ENCODE assay signal across 16 cellular contexts in the genomic region with DNA sequence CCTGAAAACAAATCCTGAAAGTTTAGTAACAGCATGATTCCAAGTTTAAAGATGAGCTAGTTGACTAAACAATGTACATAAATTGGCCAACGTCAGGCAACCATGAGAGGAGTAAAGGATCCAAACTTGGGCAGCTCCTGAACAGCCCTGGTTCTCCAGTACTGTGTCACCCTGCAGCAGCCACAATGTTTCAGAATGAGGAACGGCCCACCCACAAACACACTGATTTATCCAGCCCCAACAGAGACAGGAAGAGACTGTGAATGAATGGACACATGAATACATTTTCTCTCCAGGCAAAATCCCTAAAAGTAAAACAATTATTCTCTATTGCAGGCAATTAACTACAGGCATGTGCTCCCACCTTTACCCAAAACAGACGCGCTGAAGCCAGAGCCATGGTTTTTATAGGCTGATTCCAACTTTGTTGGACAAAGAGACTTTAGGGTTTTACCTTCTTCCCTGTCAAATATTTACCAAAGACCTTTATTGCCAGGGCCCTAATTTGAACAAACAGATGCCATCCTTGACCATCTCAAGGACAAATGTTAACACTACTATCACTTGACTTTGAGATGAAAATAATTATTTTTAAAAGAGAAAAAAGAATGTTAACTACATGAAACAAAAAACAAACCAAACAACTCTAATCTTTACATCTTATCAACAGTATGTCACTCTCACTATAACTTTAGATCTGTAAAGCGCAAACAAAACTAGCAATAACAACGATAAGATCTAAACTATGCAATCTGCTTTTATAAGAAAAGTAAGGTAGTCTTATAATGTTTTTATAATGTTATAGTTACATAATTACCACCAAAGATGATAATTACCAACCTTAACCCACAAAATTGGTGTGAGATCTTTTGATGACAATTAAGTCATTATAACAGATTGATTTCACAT. TPM values are rescaled to one million over a fixed set of nuclear protein-coding genes. Genes with fewer than 3 reads are reported as not detected.
DNase-seq lines count a peak whose midpoint lies in the region; ATAC-seq and TF ChIP-seq lines count a peak whose summit lies in the region.
"Had no signal": no experiment of that assay in that cellular context is flagged by ENCODE, and none has a peak within 500 bp of the region (broad histone marks: within the 10 kb centered on the region; RNA-seq: fewer than 3 reads in every experiment).

No MANE protein-coding gene starts in this region.

- H3K27me3 ChIP-seq in breast epithelium = no peaks in the 10 kb centered on the region
- H3K27me3 ChIP-seq: upper lobe of right lung had no signal

- DNase-seq in Daoy (ENCODE audit: low read depth) (peak; percentile 66), NCI-H748 (lab: John Stamatoyannopoulos, UW; ENCODE audit: unreplicated experiment) (peak; percentile 95), dermis blood vessel endothelial cell (peak; percentile 55), osteocyte (ENCODE audit: extremely low spot score, unreplicated experiment) (no peak), breast epithelium (ENCODE audit: low spot score in 2 of 2) (no peak), SHP77 treated with DMSO at 0.1 percent for 48 hours (lab: John Stamatoyannopoulos, UW) (no peak)
- no peak for DNase-seq in T-helper 2 cell treated with Interferon-gamma antibody and Interleukin-4, amounts not matched to agents 5 μg/mL and 100 μg/mL, for 36 hours (ENCODE audit: low spot score)
- DNase-seq: amniotic stem cell, cortex of kidney, nucleus accumbens, small intestine, SW 1271, upper lobe of right lung, WERI-Rb-1 had no signal

- H3K36me3 ChIP-seq in breast epithelium = no peaks in the 10 kb centered on the region
- H3K36me3 ChIP-seq: upper lobe of right lung, WERI-Rb-1 had no signal

- ATAC-seq in HG02798 (IDR thresholded peaks at IDR 0.05; ENCODE audit: poor library complexity, unreplicated experiment) = no peak
- ATAC-seq: K562, upper lobe of right lung had no signal

- peak overlapping the region; percentile 64 for H3K27ac Mint-ChIP-seq in osteocyte (ENCODE audit: unreplicated experiment)
- H3K27ac Mint-ChIP-seq in T-helper 2 cell treated with Interferon-gamma antibody and Interleukin-4, amounts not matched to agents 5 μg/mL and 100 μg/mL, for 36 hours = no peak overlapping the region

- no peaks in the 10 kb centered on the region for H3K9me3 ChIP-seq in breast epithelium
- H3K9me3 ChIP-seq: upper lobe of right lung had no signal

- no peak overlapping the region for H3K27ac ChIP-seq in breast epithelium
- H3K27ac ChIP-seq: upper lobe of right lung, WERI-Rb-1 had no signal

- no peaks in the 10 kb centered on the region for H3K27me3 Mint-ChIP-seq in osteocyte (ENCODE audit: unreplicated experiment)
- H3K27me3 Mint-ChIP-seq in T-helper 2 cell treated with Interferon-gamma antibody and Interleukin-4, amounts not matched to agents 5 μg/mL and 100 μg/mL, for 36 hours (ENCODE audit: low read depth) = peaks cover 3% of the 10 kb centered on the region

- peaks cover 2% of the 10 kb centered on the region for H3K36me3 Mint-ChIP-seq in osteocyte (ENCODE audit: unreplicated experiment)
- H3K36me3 Mint-ChIP-seq in T-helper 2 cell treated with Interferon-gamma antibody and Interleukin-4, amounts not matched to agents 5 μg/mL and 100 μg/mL, for 36 hours (ENCODE audit: low read depth) = no peaks in the 10 kb centered on the region

- no peaks in the 10 kb centered on the region for H3K9me3 Mint-ChIP-seq in osteocyte (ENCODE audit: unreplicated experiment)
- no peaks in the 10 kb centered on the region for H3K9me3 Mint-ChIP-seq in T-helper 2 cell treated with Interferon-gamma antibody and Interleukin-4, amounts not matched to agents 5 μg/mL and 100 μg/mL, for 36 hours

- peaks cover 50% of the 10 kb centered on the region for H3K4me1 Mint-ChIP-seq in osteocyte (ENCODE audit: unreplicated experiment)
- no peaks in the 10 kb centered on the region for H3K4me1 Mint-ChIP-seq in T-helper 2 cell treated with Interferon-gamma antibody and Interleukin-4, amounts not matched to agents 5 μg/mL and 100 μg/mL, for 36 hours (ENCODE audit: low read depth)

- H3K4me3 Mint-ChIP-seq in osteocyte (ENCODE audit: unreplicated experiment) = no peak overlapping the region
- H3K4me3 Mint-ChIP-seq in T-helper 2 cell treated with Interferon-gamma antibody and Interleukin-4, amounts not matched to agents 5 μg/mL and 100 μg/mL, for 36 hours = no peak overlapping the region

- no peaks in the 10 kb centered on the region for H3K4me1 ChIP-seq in breast epithelium

- no peak for TF ChIP-seq CTCF in osteocyte (IDR thresholded peaks at IDR 0.05)
- no peak for TF ChIP-seq CTCF in breast epithelium (IDR thresholded peaks at IDR 0.05)

- no peak overlapping the region for H3K4me3 ChIP-seq in breast epithelium
- H3K4me3 ChIP-seq: K562, upper lobe of right lung had no signal

- TF ChIP-seq POLR2A in breast epithelium (IDR thresholded peaks at IDR 0.05) = no peak

- intact Hi-C loops in breast epithelium (cut with DNase I; ENCODE audit: low total_unique reads) = no loop called here

RNA-seq across cellular contexts. Expression of a gene that starts 22.9 kb away (rescaled TPM):
- 13.0 and 14.9 TPM in 2 replicates for total RNA-seq in Daoy (2014; rRNA removed; shearing (Covaris generic))
- 12.1 and 15.5 TPM in 2 replicates for total RNA-seq in dermis blood vessel endothelial cell
- total RNA-seq in osteocyte = 14.6 and 15.3 TPM in 2 replicates
- 1 to 10 TPM; 2.1 to 8.6 (median 5.2) TPM for total RNA-seq in breast epithelium

Comparison
In these comparisons a context has a peak if more than half of its experiments do, and no peak if none do; other contexts are left out.
1. DNase-seq: peak in Daoy (single experiment), NCI-H748 (single experiment) and dermis blood vessel endothelial cell (single experiment); none in osteocyte (single experiment), T-helper 2 cell treated with Interferon-gamma antibody and Interleukin-4, amounts not matched to agents 5 μg/mL and 100 μg/mL, for 36 hours (single experiment), breast epithelium (0 of 2) and SHP77 treated with DMSO at 0.1 percent for 48 hours (single experiment).